Comparison of ENCODE assay signal across 21 cellular contexts in the genomic region with DNA sequence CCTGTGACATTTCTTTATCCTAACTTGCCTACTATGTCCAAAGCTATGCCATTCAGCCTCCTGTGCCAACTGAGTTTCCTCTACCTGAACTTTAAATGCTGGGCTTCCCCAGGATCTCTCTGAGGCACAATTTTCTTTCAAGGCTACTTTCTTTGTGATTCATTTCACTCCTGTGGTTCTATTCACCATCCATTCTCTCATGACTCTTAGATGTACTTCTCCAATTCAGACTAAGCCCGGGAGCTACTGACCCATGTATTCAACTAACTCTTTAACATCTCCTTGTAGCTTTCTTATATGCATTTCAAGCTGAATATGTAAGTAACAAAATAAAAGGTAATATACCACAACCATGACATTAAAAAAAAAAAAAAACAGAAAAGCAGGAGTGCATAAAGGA.
A peak's percentile ranks its signal among the peaks of the same experiment; 100 is the strongest.
DNase-seq lines count a peak whose midpoint lies in the region; FAIRE-seq and TF ChIP-seq lines count a peak whose summit lies in the region.
"Had no signal": no experiment of that assay in that cellular context is flagged by ENCODE, and none has a peak within 500 bp of the region (broad histone marks: within the 10 kb centered on the region; RNA-seq: fewer than 3 reads in every experiment).

No MANE protein-coding gene starts in this region.

- H3K4me1 ChIP-seq in H9 (ENCODE audit: insufficient read depth, low read length) (peaks cover 7% of the 10 kb centered on the region; the same call in 1 of the 2 replicates), OCI-LY7 (ENCODE audit: insufficient read depth, low read length, poor library complexity, severe bottlenecking) (peaks cover 87% of the 10 kb centered on the region), neural progenitor cell (peaks cover 18% of the 10 kb centered on the region), A673 (ENCODE audit: insufficient read depth, low read length, poor library complexity, severe bottlenecking) (no peaks in the 10 kb centered on the region)
- H3K4me1 ChIP-seq: Caco-2 had no signal

- H3K79me2 ChIP-seq in H9 (ENCODE audit: insufficient read depth, low read length), result no peaks in the 10 kb centered on the region
- no peaks in the 10 kb centered on the region for H3K79me2 ChIP-seq in OCI-LY7 (ENCODE audit: insufficient read depth, low read depth, low read length)
- no peaks in the 10 kb centered on the region for H3K79me2 ChIP-seq in neural progenitor cell (ENCODE audit: low read depth)

- no peak overlapping the region for H3T11ph ChIP-seq in H9 (ENCODE audit: low read length)

- intact Hi-C loops in OCI-LY7 (cut with micrococcal nuclease; ENCODE audit: unreplicated experiment), result loop anchor here (5.0 to 10.0 kb wide), 3 partner anchors 34 to 944 kb away; partner anchors contain the start of genes MON2 and USP15
- intact Hi-C loops in A673 (cut with micrococcal nuclease; ENCODE audit: unreplicated experiment), result no loop called here

- FAIRE-seq in GM19239 (lab: Jason Lieb, UNC), result no peak
- FAIRE-seq: A204.1, D721Med, GM12892, GM18507, K562 had no signal

- no peak overlapping the region for H2BK20ac ChIP-seq in H9 (ENCODE audit: low read depth, low read length, poor library complexity, severe bottlenecking)

- no peak overlapping the region for H3K4me3 ChIP-seq in OCI-LY7 (ENCODE audit: low read depth, low read length, poor library complexity, severe bottlenecking)
- no peak overlapping the region for H3K4me3 ChIP-seq in neural progenitor cell
- H3K4me3 ChIP-seq in A673 (ENCODE audit: low read depth, low read length, poor library complexity, severe bottlenecking), result no peak overlapping the region
- H3K4me3 ChIP-seq: K562 had no signal

- no peak overlapping the region for H3K9ac ChIP-seq in H9 (ENCODE audit: extremely low read depth, insufficient read length, low read length)
- H3K9ac ChIP-seq in neural progenitor cell, result no peak overlapping the region

- no peak overlapping the region for H2BK15ac ChIP-seq in H9 (ENCODE audit: low read depth, low read length)

- no peaks in the 10 kb centered on the region for H3K9me3 ChIP-seq in H9 (ENCODE audit: control insufficient read depth, low read depth, low read length)
- H3K9me3 ChIP-seq in OCI-LY7 (ENCODE audit: low read length), result no peaks in the 10 kb centered on the region
- no peaks in the 10 kb centered on the region for H3K9me3 ChIP-seq in neural progenitor cell (ENCODE audit: low read depth)
- H3K9me3 ChIP-seq in A673 (ENCODE audit: low read depth, low read length, poor library complexity, severe bottlenecking), result no peaks in the 10 kb centered on the region
- H3K9me3 ChIP-seq: Caco-2 had no signal

- H4K8ac ChIP-seq in H9 (replicated peaks; ENCODE audit: insufficient read length, low read depth, low read length), result no peak overlapping the region

- H3K79me1 ChIP-seq in H9 (ENCODE audit: insufficient read depth, low read depth, low read length, poor library complexity, severe bottlenecking), result no peaks in the 10 kb centered on the region

- H3K18ac ChIP-seq in H9 (ENCODE audit: insufficient read length, low read depth, low read length), result no peak overlapping the region

- no peak for DNase-seq in H9
- DNase-seq in OCI-LY7 (ENCODE audit: low spot score), result no peak
- peak; percentile 50 for DNase-seq in iPS DF 19.7 (ENCODE audit: low read depth, low spot score)
- peak; percentile 35 for DNase-seq in neural progenitor cell (ENCODE audit: low spot score)
- DNase-seq in GM19239 (ENCODE audit: insufficient read length, low spot score), result no peak
- DNase-seq in T-helper 9 cell, result no peak
- no peak for DNase-seq in A673 (ENCODE audit: low spot score)
- no peak for DNase-seq in GOT3 (lab: John Stamatoyannopoulos, UW)
- DNase-seq: AML-193; Caco-2; CD4-positive, alpha-beta T cell; GDM1; HCEC 1CT; IMR-90 had no signal

- H3K27me3 ChIP-seq in H9 (ENCODE audit: insufficient read depth, low read length), result no peaks in the 10 kb centered on the region
- H3K27me3 ChIP-seq in neural progenitor cell, result no peaks in the 10 kb centered on the region
- no peaks in the 10 kb centered on the region for H3K27me3 ChIP-seq in A673 (replicated peaks; ENCODE audit: insufficient read depth, low read depth, low read length, poor library complexity)

- H3K27ac Mint-ChIP-seq in H9 (no peak overlapping the region), neural progenitor cell (no peak overlapping the region)
- H3K27ac Mint-ChIP-seq: CD4-positive, alpha-beta T cell had no signal

- no peak overlapping the region for H3K56ac ChIP-seq in H9 (ENCODE audit: insufficient read length, low read depth, low read length)

- H3K4me1 Mint-ChIP-seq in H9 (peaks cover 28% of the 10 kb centered on the region in 2 experiments), neural progenitor cell (peaks cover 28% of the 10 kb centered on the region)

- peak overlapping the region; percentile 21 for H3K4me2 ChIP-seq in H9 (ENCODE audit: insufficient read depth, insufficient read length, low read length)
- H3K4me2 ChIP-seq in OCI-LY7 (ENCODE audit: low read length), result peak overlapping the region; percentile 83
- H3K4me2 ChIP-seq in neural progenitor cell, result no peak overlapping the region

- H3K4ac ChIP-seq in H9 (ENCODE audit: low read depth, low read length), result no peak overlapping the region

- peaks cover 8% of the 10 kb centered on the region for H3F3A ChIP-seq in neural progenitor cell (ENCODE audit: low read depth)

- H3K27me3 Mint-ChIP-seq in H9 (ENCODE audit: low read depth) (peaks cover 3% of the 10 kb centered on the region; the same call in 1 of the 2 replicates), neural progenitor cell (ENCODE audit: insufficient read depth, low read depth) (no peaks in the 10 kb centered on the region)
- H3K27me3 Mint-ChIP-seq: CD4-positive, alpha-beta T cell had no signal

- H3K36me3 Mint-ChIP-seq in H9 (ENCODE audit: insufficient read depth in 1 of 3, low read depth in 3 of 3) (no peaks in the 10 kb centered on the region; a peak in 2 of 7 replicates), neural progenitor cell (no peaks in the 10 kb centered on the region)

- H2BK5ac ChIP-seq in H9 (ENCODE audit: insufficient read length, low read length), result no peak overlapping the region

- H4K20me1 ChIP-seq in H9 (ENCODE audit: control insufficient read depth, insufficient read depth, insufficient read length), result no peaks in the 10 kb centered on the region
- no peaks in the 10 kb centered on the region for H4K20me1 ChIP-seq in OCI-LY7 (ENCODE audit: insufficient read depth, low read length)
- H4K20me1 ChIP-seq in neural progenitor cell (ENCODE audit: low read depth), result no peaks in the 10 kb centered on the region

- H3K9me3 Mint-ChIP-seq in H9, result peaks cover 0 to 2% of the 10 kb centered on the region in 2 experiments; a peak in 2 of 5 replicates
- no peaks in the 10 kb centered on the region for H3K9me3 Mint-ChIP-seq in neural progenitor cell

- H4K91ac ChIP-seq in H9 (ENCODE audit: insufficient read length, low read depth, low read length), result no peak overlapping the region

- no peak overlapping the region for H2AK5ac ChIP-seq in H9 (ENCODE audit: insufficient read length, low read length)

- H3K4me3 Mint-ChIP-seq in H9 (no peak overlapping the region), neural progenitor cell (no peak overlapping the region)
- H3K4me3 Mint-ChIP-seq: CD4-positive, alpha-beta T cell had no signal

- H3K27ac ChIP-seq in H9 (ENCODE audit: insufficient read length, low read depth, low read length), result no peak overlapping the region
- H3K27ac ChIP-seq in OCI-LY7 (ENCODE audit: low read depth, low read length, poor library complexity, severe bottlenecking), result peak overlapping the region; percentile 97
- H3K27ac ChIP-seq in neural progenitor cell, result no peak overlapping the region
- H3K27ac ChIP-seq in A673 (ENCODE audit: low read depth, low read length, poor library complexity, severe bottlenecking), result no peak overlapping the region
- H3K27ac ChIP-seq: C4-2B, HL-60 had no signal

- TF ChIP-seq CTCF in H9 (conservative IDR thresholded peaks at IDR 0.05), result no peak
- TF ChIP-seq CTCF in OCI-LY7 (conservative IDR thresholded peaks at IDR 0.05; ENCODE audit: low read length), result no peak
- TF ChIP-seq CTCF in neural progenitor cell (IDR thresholded peaks at IDR 0.05), result no peak
- TF ChIP-seq CTCF in A673 (conservative IDR thresholded peaks at IDR 0.05; ENCODE audit: low read depth, low read length), result no peak

- H3K36me3 ChIP-seq in OCI-LY7 (ENCODE audit: insufficient read depth, low read length) (0 out of 2 replicates have a peak, but pooled peaks cover 4% of the 10 kb centered on the region), neural progenitor cell (no peaks in the 10 kb centered on the region), A673 (ENCODE audit: insufficient read depth, low read length, poor library complexity, severe bottlenecking) (no peaks in the 10 kb centered on the region)

- BruUV-seq in OCI-LY7 (replicated peaks; lab: Mats Ljungman, UMichigan), result no TSS peak
- BruUV-seq in A673 (replicated peaks; lab: Mats Ljungman, UMichigan), result no TSS peak

- CTCF ChIA-PET in OCI-LY7 (lab: Charles Lee; ENCODE audit: unreplicated experiment) (no interaction called here), A673 (lab: Charles Lee) (no interaction called here)

- no peaks in the 10 kb centered on the region for H3K9me2 ChIP-seq in OCI-LY7 (ENCODE audit: insufficient read depth, low read length)

- no peak overlapping the region for H3K14ac ChIP-seq in H9 (ENCODE audit: insufficient read depth, low read length)

- WGBS in H9 (ENCODE audit: extremely low coverage, insufficient read length, low lambda C conversion rate), result no CpG with 5 or more reads among the region's 1 CpG

- H2BK120ac ChIP-seq in H9 (ENCODE audit: low read depth, low read length, poor library complexity, severe bottlenecking), result no peak overlapping the region

- POLR2A ChIA-PET in OCI-LY7 (lab: Charles Lee) (interaction anchor here (0.6 to 8.2 kb wide), 9 partner anchors 7 to 733 kb away, joined by 3 to 104 read pairs (median 4); no protein-coding TSS in a partner anchor), A673 (lab: Charles Lee; ENCODE audit: low non-redundant PET) (no interaction called here)

- no peak overlapping the region for H4K5ac ChIP-seq in H9 (ENCODE audit: insufficient read length, low read depth, low read length)

- no peak overlapping the region for H3K23ac ChIP-seq in H9 (ENCODE audit: insufficient read length, low read depth, low read length)

- no peaks in the 10 kb centered on the region for H3K23me2 ChIP-seq in H9 (ENCODE audit: insufficient read length, low read depth, low read length, poor library complexity, severe bottlenecking)

- no peak overlapping the region for H2BK12ac ChIP-seq in H9 (ENCODE audit: insufficient read length, low read depth, low read length)

- H2AFZ ChIP-seq in H9 (ENCODE audit: low read length), result no peak overlapping the region
- H2AFZ ChIP-seq in OCI-LY7 (ENCODE audit: low read length), result peak overlapping the region; percentile 71
- H2AFZ ChIP-seq in neural progenitor cell (replicated peaks), result no peak overlapping the region

Comparison
In these comparisons a context has a peak if more than half of its experiments do, and no peak if none do; other contexts are left out.
1. DNase-seq: peak in iPS DF 19.7 (single experiment) and neural progenitor cell (single experiment); none in H9 (single experiment), OCI-LY7 (single experiment), GM19239 (single experiment), T-helper 9 cell (single experiment), A673 (single experiment) and GOT3 (single experiment).